8 cellular contexts compared by ENCODE assay signal in the genomic region with DNA sequence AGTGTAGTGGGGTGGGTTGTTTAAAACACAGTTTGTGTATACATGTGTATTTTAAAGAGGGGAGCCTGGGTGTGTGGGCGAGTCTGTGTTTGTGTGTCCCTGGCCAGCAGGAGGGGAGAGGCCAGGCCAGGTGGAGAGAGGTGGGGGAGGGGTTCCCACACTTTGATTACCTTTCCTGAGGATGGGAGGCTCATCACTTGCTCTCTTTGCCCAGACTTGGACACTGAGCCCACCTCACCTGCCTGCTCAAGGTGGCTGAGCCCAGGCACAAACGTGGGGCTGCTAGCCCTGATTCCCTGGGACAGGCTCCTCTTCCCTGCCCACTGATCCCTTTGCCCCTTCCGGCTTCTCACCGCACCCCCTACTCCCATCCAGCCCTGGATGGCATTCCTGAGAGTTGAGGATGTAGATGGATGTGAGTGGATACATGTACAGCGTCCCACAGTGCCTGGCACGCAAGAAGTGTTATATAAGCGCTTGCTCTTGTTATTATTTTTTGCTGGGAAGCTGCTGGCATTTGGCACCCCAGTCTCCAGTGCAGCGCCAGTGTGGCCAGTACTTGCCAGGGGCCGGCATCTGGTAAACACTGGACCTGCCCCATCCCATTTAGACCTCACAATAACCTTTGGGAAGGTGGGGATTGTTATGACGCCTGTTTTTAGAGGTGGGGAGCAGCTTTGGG. TPM values are rescaled to one million over a fixed set of nuclear protein-coding genes. Genes with fewer than 3 reads are reported as not detected.
DNase-seq lines count a peak whose midpoint lies in the region; ATAC-seq lines count a peak whose summit lies in the region.

No MANE protein-coding gene starts in this region.

- H3K27me3 Mint-ChIP-seq in CD4-positive, CD25-positive, alpha-beta regulatory T cell: peaks cover 4% of the 10 kb centered on the region
- no peaks in the 10 kb centered on the region for H3K27me3 Mint-ChIP-seq in naive thymus-derived CD8-positive, alpha-beta T cell

- H3K27ac Mint-ChIP-seq in CD4-positive, CD25-positive, alpha-beta regulatory T cell: peak overlapping the region in 2 of 3 donors; percentile 86 to 95
- H3K27ac Mint-ChIP-seq in naive thymus-derived CD8-positive, alpha-beta T cell: peak overlapping the region in 9 of 10 donors; percentile 85 to 99 (median 97)

- ATAC-seq in CD4-positive, CD25-positive, alpha-beta regulatory T cell (ENCODE audit: low read depth in 2 of 2): no peak
- ATAC-seq in naive thymus-derived CD8-positive, alpha-beta T cell: no peak
- no peak for ATAC-seq in GM21786 (IDR thresholded peaks at IDR 0.05; ENCODE audit: unreplicated experiment)

- H3K9ac ChIP-seq in duodenal mucosa (ENCODE audit: low read depth in 1 of 2, low read length in 2 of 2): peak overlapping the region; percentile 71 to 88

- H3K4me3 Mint-ChIP-seq in CD4-positive, CD25-positive, alpha-beta regulatory T cell: peak overlapping the region; percentile 84 to 100 (median 96)
- H3K4me3 Mint-ChIP-seq in naive thymus-derived CD8-positive, alpha-beta T cell: peak overlapping the region; percentile 81 to 99 (median 96)

- peaks cover 25% of the 10 kb centered on the region for H3K4me1 ChIP-seq in CD4-positive, CD25-positive, alpha-beta regulatory T cell (ENCODE audit: control insufficient read depth, insufficient read depth, low read length, poor library complexity, severe bottlenecking)
- H3K4me1 ChIP-seq in duodenal mucosa (ENCODE audit: control insufficient read depth in 1 of 2, insufficient read depth in 2 of 2, low read length in 2 of 2): peaks cover 26 to 27% of the 10 kb centered on the region in 2 donors

- H3K4me1 Mint-ChIP-seq in CD4-positive, CD25-positive, alpha-beta regulatory T cell: peaks cover 6 to 32% (median 23%) of the 10 kb centered on the region in 4 donors
- H3K4me1 Mint-ChIP-seq in naive thymus-derived CD8-positive, alpha-beta T cell: peaks cover 18 to 38% (median 30%) of the 10 kb centered on the region in 4 donors

- no peaks in the 10 kb centered on the region for H3K27me3 ChIP-seq in CD4-positive, CD25-positive, alpha-beta regulatory T cell (ENCODE audit: control insufficient read depth, insufficient read depth, low read length)
- H3K27me3 ChIP-seq in MG63 (no peaks in the 10 kb centered on the region), duodenal mucosa (ENCODE audit: control insufficient read depth in 1 of 2, insufficient read depth in 2 of 2, low read length in 2 of 2) (no peaks in the 10 kb centered on the region)

- peaks cover 0 to 2% (median 0%) of the 10 kb centered on the region in 7 donors for H3K9me3 Mint-ChIP-seq in CD4-positive, CD25-positive, alpha-beta regulatory T cell
- H3K9me3 Mint-ChIP-seq in naive thymus-derived CD8-positive, alpha-beta T cell: no peaks in the 10 kb centered on the region

- no peaks in the 10 kb centered on the region for H3K36me3 ChIP-seq in CD4-positive, CD25-positive, alpha-beta regulatory T cell (ENCODE audit: control insufficient read depth, insufficient read depth, low read length)
- H3K36me3 ChIP-seq in MG63 (peaks cover 32% of the 10 kb centered on the region), duodenal mucosa (ENCODE audit: control insufficient read depth in 1 of 2, insufficient read depth in 2 of 2, low read length in 2 of 2) (peaks cover 0 to 13% of the 10 kb centered on the region in 2 donors)

- DNase-seq in CD4-positive, CD25-positive, alpha-beta regulatory T cell: no peak
- DNase-seq in MG63 (peak; percentile 73), NCI-H345 treated with DMSO at 0.1 percent for 48 hours (lab: John Stamatoyannopoulos, UW; ENCODE audit: unreplicated experiment) (no peak), NOMO-1 treated with DMSO at 0.1 percent for 48 hours (lab: John Stamatoyannopoulos, UW; ENCODE audit: unreplicated experiment) (no peak), HUDEP-2 (lab: John Stamatoyannopoulos, UW; ENCODE audit: unreplicated experiment in 76 of 76) (no peak)
- DNase-seq in naive thymus-derived CD8-positive, alpha-beta T cell: no peak

- H3K4me3 ChIP-seq in CD4-positive, CD25-positive, alpha-beta regulatory T cell (ENCODE audit: low read depth, low read length): peak overlapping the region; percentile 74
- peak overlapping the region; percentile 62 for H3K4me3 ChIP-seq in MG63
- peak overlapping the region; percentile 83 to 85 for H3K4me3 ChIP-seq in duodenal mucosa (ENCODE audit: low read depth in 1 of 2, low read length in 2 of 2)

- H3K27ac ChIP-seq in CD4-positive, CD25-positive, alpha-beta regulatory T cell (ENCODE audit: insufficient read depth, low read length, poor library complexity, severe bottlenecking): no peak overlapping the region
- H3K27ac ChIP-seq in duodenal mucosa (ENCODE audit: low read depth, low read length): peak overlapping the region; percentile 76

- no peaks in the 10 kb centered on the region for H3K9me3 ChIP-seq in CD4-positive, CD25-positive, alpha-beta regulatory T cell (ENCODE audit: control insufficient read depth in 2 of 2, low read length in 2 of 2)
- H3K9me3 ChIP-seq in MG63 (no peaks in the 10 kb centered on the region), duodenal mucosa (ENCODE audit: control insufficient read depth in 1 of 2, low read length in 2 of 2) (no peaks in the 10 kb centered on the region)

- POLR2A ChIA-PET in naive thymus-derived CD8-positive, alpha-beta T cell (lab: Charles Lee): interaction anchor here (0.7 kb wide), 1 partner anchor 372 kb away, joined by 3 read pairs; no protein-coding TSS in a partner anchor

- peaks cover 3% of the 10 kb centered on the region for H3K36me3 Mint-ChIP-seq in CD4-positive, CD25-positive, alpha-beta regulatory T cell
- H3K36me3 Mint-ChIP-seq in naive thymus-derived CD8-positive, alpha-beta T cell: peaks cover 0 to 2% (median 0%) of the 10 kb centered on the region in 3 donors

RNA-seq across cellular contexts. Expression of a gene that starts 2.7 kb away (rescaled TPM):
- 17.3 TPM for total RNA-seq in CD4-positive, CD25-positive, alpha-beta regulatory T cell
- 10 to 100 TPM; 12.3 to 12.9 (median 12.6) TPM for polyA plus RNA-seq in CD4-positive, CD25-positive, alpha-beta regulatory T cell
- 22.5 and 46.5 TPM in 2 replicates for total RNA-seq in MG63 (2014; rRNA removed; shearing (Covaris generic); ENCODE audit: low replicate concordance)
- total RNA-seq in naive thymus-derived CD8-positive, alpha-beta T cell: 10 to 100 TPM; 47.1 to 49.0 TPM
- 10 to 100 TPM; 13.1 to 17.9 (median 14.7) TPM for polyA plus RNA-seq in naive thymus-derived CD8-positive, alpha-beta T cell

RNA-seq across cellular contexts. Expression of a gene that starts 39.8 kb away (rescaled TPM):
- 26.4 TPM for total RNA-seq in CD4-positive, CD25-positive, alpha-beta regulatory T cell
- polyA plus RNA-seq in CD4-positive, CD25-positive, alpha-beta regulatory T cell: 10 to 100 TPM; 16.8 to 18.3 (median 17.8) TPM
- 18.2 and 31.6 TPM in 2 replicates for total RNA-seq in MG63 (2014; rRNA removed; shearing (Covaris generic); ENCODE audit: low replicate concordance)
- total RNA-seq in naive thymus-derived CD8-positive, alpha-beta T cell: 10 to 100 TPM; 15.8 to 17.1 TPM
- 10 to 100 TPM; 13.0 to 30.2 (median 14.4) TPM for polyA plus RNA-seq in naive thymus-derived CD8-positive, alpha-beta T cell
